Comparison of ENCODE assay signal across 8 cellular contexts in genomic region chr3:43691120-43692002, GRCh38. TPM values are rescaled to one million over a fixed set of nuclear protein-coding genes. Genes with fewer than 3 reads are reported as not detected.
DNase-seq lines count a peak whose midpoint lies in the region; ATAC-seq, FAIRE-seq and TF ChIP-seq lines count a peak whose summit lies in the region.

No MANE protein-coding gene starts in this region.

- peaks cover 20% of the 10 kb centered on the region for H3K4me1 Mint-ChIP-seq in nephron

- no peak for TF ChIP-seq RAD21 in A549 (conservative IDR thresholded peaks at IDR 0.05 in 1 of 2, IDR thresholded peaks at IDR 0.05 in 1 of 2)

- H3K4me2 ChIP-seq in A549, result peak overlapping the region; percentile 99

- CTCF ChIA-PET in A549 (lab: Yijun Ruan, JAX), result interaction anchor here (0.6 kb wide), 1 partner anchor 59 kb away, joined by 3 read pairs; no protein-coding TSS in a partner anchor

- H3K27ac ChIP-seq in A549 (peak overlapping the region; percentile 79 to 95), subcutaneous abdominal adipose tissue (ENCODE audit: low read depth, low read length) (peak overlapping the region; percentile 88)

- no peak for TF ChIP-seq EP300 in A549 (IDR thresholded peaks at IDR 0.05)

- no peaks in the 10 kb centered on the region for H3K36me3 ChIP-seq in subcutaneous abdominal adipose tissue (ENCODE audit: control insufficient read depth in 5 of 5, insufficient read depth in 5 of 5, low read length in 5 of 5)

- TF ChIP-seq CTCF in A549 (IDR thresholded peaks at IDR 0.05), result no peak; the same call in 1 of the 3 replicates
- TF ChIP-seq CTCF in fibroblast of the aortic adventitia (IDR thresholded peaks at IDR 0.05; ENCODE audit: insufficient read depth, low read length), result no peak
- TF ChIP-seq CTCF in nephron (IDR thresholded peaks at IDR 0.05; ENCODE audit: unreplicated experiment in 3 of 3), result peak in 1 of 3 experiments; percentile 31

- H3K9me3 Mint-ChIP-seq in nephron, result no peaks in the 10 kb centered on the region

- no peak for FAIRE-seq in A549 (lab: Jason Lieb, UNC)

- H3K9me3 ChIP-seq in A549 (no peaks in the 10 kb centered on the region), subcutaneous abdominal adipose tissue (ENCODE audit: control insufficient read depth in 5 of 5, low read length in 5 of 5) (no peaks in the 10 kb centered on the region)

- H3K27ac Mint-ChIP-seq in nephron, result peak overlapping the region; percentile 90 to 96 (median 94)

- H3K36me3 Mint-ChIP-seq in nephron (ENCODE audit: low read depth), result no peaks in the 10 kb centered on the region

- TF ChIP-seq POLR2A in A549 (IDR thresholded peaks at IDR 0.05; ENCODE audit: low read length), result peak; percentile 38; the same call in 1 of the 2 replicates

- peak; percentile 57 to 74 for ATAC-seq in A549
- ATAC-seq in GM18858 (IDR thresholded peaks at IDR 0.05; ENCODE audit: unreplicated experiment), result peak; percentile 12
- peak; percentile 39 for ATAC-seq in HG03095 (IDR thresholded peaks at IDR 0.05; ENCODE audit: unreplicated experiment)

- H3K4me3 Mint-ChIP-seq in nephron, result peak overlapping the region; percentile 85 to 96 (median 90)

- POLR2A ChIA-PET in A549 (lab: Yijun Ruan, JAX), result interaction anchor here (0.7 kb wide), 1 partner anchor 11 kb away, joined by 4 read pairs; no protein-coding TSS in a partner anchor

- peaks cover 12% of the 10 kb centered on the region for H3K27me3 Mint-ChIP-seq in nephron (ENCODE audit: low read depth)

- DNase-seq in A549 (ENCODE audit: low read depth in 1 of 2, low spot score in 1 of 2) (peak; percentile 33 to 44), NCI-H82 treated with DMSO at 0.1 percent for 48 hours (lab: John Stamatoyannopoulos, UW; ENCODE audit: unreplicated experiment) (peak; percentile 22), fibroblast of the aortic adventitia (ENCODE audit: low read depth) (peak; percentile 24)
- peak; percentile 9 to 16 for DNase-seq in activated T-helper 1 cell treated with anti-CD3 and anti-CD28 coated beads, Interleukin-2, amount 50 U/mL, for 16 hours (ENCODE audit: low read depth in 1 of 2, low spot score in 1 of 2)

- no peaks in the 10 kb centered on the region for H3K27me3 ChIP-seq in subcutaneous abdominal adipose tissue (ENCODE audit: control insufficient read depth in 5 of 5, insufficient read depth in 4 of 5, low read length in 5 of 5)

- 5% methylated on average over 18 of the region's 72 CpGs for WGBS in A549 (ENCODE audit: missing lambda C conversion rate)

- H3K9ac ChIP-seq in subcutaneous abdominal adipose tissue (ENCODE audit: low read length in 5 of 5), result peak overlapping the region; percentile 59 to 100 (median 94)

- peaks cover 45% of the 10 kb centered on the region for H3K4me1 ChIP-seq in A549
- peaks cover 2 to 46% (median 41%) of the 10 kb centered on the region in 5 donors for H3K4me1 ChIP-seq in subcutaneous abdominal adipose tissue (ENCODE audit: control insufficient read depth in 5 of 5, insufficient read depth in 5 of 5, low read length in 5 of 5)

- peak overlapping the region; percentile 96 for H3K4me3 ChIP-seq in A549
- peak overlapping the region; percentile 86 for H3K4me3 ChIP-seq in fibroblast of the aortic adventitia (ENCODE audit: low read depth, low read length)
- peak overlapping the region; percentile 85 to 95 (median 89) for H3K4me3 ChIP-seq in subcutaneous abdominal adipose tissue (ENCODE audit: low read depth in 1 of 5, low read length in 5 of 5)

TF ChIP-seq in A549, 52 proteins besides CTCF, POLR2A, EP300 and RAD21:
- TF ChIP-seq PHF8 (IDR thresholded peaks at IDR 0.05; ENCODE audit: borderline replicate concordance, low read depth) (peak; percentile 12; the same call in 1 of the 2 replicates), KDM1A (IDR thresholded peaks at IDR 0.05; ENCODE audit: low read depth) (no peak)

RNA-seq across cellular contexts. Expression of gene ABHD5, which starts 0.6 kb away (rescaled TPM):
- 17.3 and 17.8 TPM in 2 replicates for polyA plus RNA-seq in A549 (2011; rRNA removed)
- 8.2 and 8.9 TPM in 2 replicates for polyA plus RNA-seq in A549 (2012; cell fraction: cytosol; rRNA removed)
- 4.3 and 7.7 TPM in 2 replicates for polyA plus RNA-seq in A549 (2012; cell fraction: nucleus; rRNA removed)
- polyA plus RNA-seq in A549 (2017; fragmentation: RNase III; extraction: RNeasy Plus Mini Kit Qiagen cat#74134 plus additional on column Dnase treatment), result 16.2 to 16.6 TPM (median 16.4 TPM) in 3 replicates
- 12.0 and 12.4 TPM in 2 replicates for polyA minus RNA-seq in A549 (2011; rRNA and poly(A)+ RNA removed)
- total RNA-seq in fibroblast of the aortic adventitia (ENCODE audit: low replicate concordance), result 15.5 and 27.4 TPM in 2 replicates

Comparison
In these comparisons a context has a peak if more than half of its experiments do, and no peak if none do; other contexts are left out.
1. Peak in every context shown above with its lines: DNase-seq, ATAC-seq, H3K4me3 ChIP-seq and H3K27ac ChIP-seq.
2. ATAC-seq: peak in every context shown above with its lines; median percentile 66 in A549; 39 in HG03095; 12 in GM18858.